In genomic region chr20:50227506-50227905, GRCh38 we compare ENCODE assay signal across 17 cellular contexts.
"Had no signal": no experiment of that assay in that cellular context is flagged by ENCODE, and none has a peak within 500 bp of the region (broad histone marks: within the 10 kb centered on the region; RNA-seq: fewer than 3 reads in every experiment).

No MANE protein-coding gene starts in this region.

- DNase-seq: activated CD4-positive, alpha-beta T cell treated with anti-CD3 and anti-CD28 coated beads for 48 hours; amygdala; body of pancreas; central memory CD4-positive, alpha-beta T cell; effector CD4-positive, alpha-beta T cell; hippocampal formation; mesendoderm; natural killer cell; nucleus accumbens; stimulated activated CD4-positive, alpha-beta T cell treated with anti-CD3 and anti-CD28 coated beads, Interleukin-2, amount 100 ng/mL, for 48 hours; stimulated activated naive CD4-positive, alpha-beta T cell; T-helper 17 cell; upper lobe of right lung had no signal

- H3K9me3 ChIP-seq: body of pancreas, upper lobe of right lung had no signal

- H3K9me3 Mint-ChIP-seq: activated naive CD4-positive, alpha-beta T cell treated with anti-CD3 and anti-CD28 coated beads, Interleukin-2, amount 50 U/mL, for 24 hours; natural killer cell; WTC11 had no signal

- H3K27me3 Mint-ChIP-seq: activated naive CD4-positive, alpha-beta T cell treated with anti-CD3 and anti-CD28 coated beads, Interleukin-2, amount 50 U/mL, for 24 hours had no signal

- H3K27me3 ChIP-seq: body of pancreas, esophagus muscularis mucosa, upper lobe of right lung had no signal

- H3K36me3 Mint-ChIP-seq: activated naive CD4-positive, alpha-beta T cell treated with anti-CD3 and anti-CD28 coated beads, Interleukin-2, amount 50 U/mL, for 24 hours; natural killer cell; WTC11 had no signal

- ATAC-seq: body of pancreas, natural killer cell, T-helper 17 cell, WTC11 had no signal

- H3K27ac ChIP-seq: body of pancreas had no signal

- H3K27ac Mint-ChIP-seq: activated naive CD4-positive, alpha-beta T cell treated with anti-CD3 and anti-CD28 coated beads, Interleukin-2, amount 50 U/mL, for 24 hours; natural killer cell; T-helper 17 cell; WTC11 had no signal

- H3K4me3 Mint-ChIP-seq: activated naive CD4-positive, alpha-beta T cell treated with anti-CD3 and anti-CD28 coated beads, Interleukin-2, amount 50 U/mL, for 24 hours; natural killer cell; T-helper 17 cell; WTC11 had no signal

- H3K4me1 Mint-ChIP-seq: activated naive CD4-positive, alpha-beta T cell treated with anti-CD3 and anti-CD28 coated beads, Interleukin-2, amount 50 U/mL, for 24 hours; WTC11 had no signal

- H3K36me3 ChIP-seq: esophagus muscularis mucosa, upper lobe of right lung had no signal

- H3K4me3 ChIP-seq: body of pancreas, coronary artery, esophagus muscularis mucosa, upper lobe of right lung had no signal
